In the genomic region with DNA sequence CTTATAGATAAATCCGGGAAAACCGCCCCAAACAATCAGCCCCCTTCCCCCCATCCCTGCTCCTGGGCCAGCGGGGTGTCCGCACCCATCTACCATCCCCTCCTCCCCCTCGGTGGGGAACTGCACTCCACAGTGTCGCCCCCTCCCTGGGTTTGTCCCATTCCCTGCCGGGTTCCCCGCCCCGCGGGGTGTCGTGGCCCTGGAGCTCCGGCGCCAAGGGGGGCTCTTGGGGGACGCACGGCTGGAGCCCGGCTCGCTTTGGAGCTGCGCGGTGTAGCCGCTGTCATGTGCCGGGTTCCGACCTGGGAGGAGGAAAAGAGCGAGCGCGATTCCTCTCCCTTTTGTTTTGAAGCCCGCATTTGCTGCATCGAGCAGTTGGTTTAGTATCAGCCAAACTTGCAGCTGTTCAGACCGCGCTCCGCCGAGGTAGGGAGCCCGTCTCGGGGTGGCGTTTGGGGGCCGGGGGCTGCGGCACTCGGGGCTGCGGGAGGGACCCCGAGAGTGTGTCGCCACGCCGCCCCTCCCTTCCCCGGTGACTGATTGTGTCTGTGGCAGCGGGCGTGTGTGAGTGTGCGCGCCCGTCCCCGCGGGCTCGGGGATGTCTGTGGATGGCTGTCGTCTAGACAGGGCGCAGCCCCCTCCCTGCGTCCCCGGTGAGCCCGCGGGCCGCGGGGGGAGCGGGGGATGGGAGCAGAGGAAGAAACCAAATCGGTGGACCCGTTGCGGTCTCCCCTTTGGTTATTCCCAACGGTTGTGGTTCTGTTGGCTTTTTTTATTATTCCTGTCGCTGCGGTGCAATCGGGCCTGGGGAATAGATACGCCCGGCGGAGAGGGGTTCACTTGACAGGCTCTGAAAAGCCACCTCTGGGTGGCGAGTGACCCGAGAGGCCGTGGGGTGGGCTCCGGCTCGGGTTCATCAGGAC, we compare ENCODE assay signal across 8 cellular contexts. TPM values are rescaled to one million over a fixed set of nuclear protein-coding genes. Genes with fewer than 3 reads are reported as not detected.
A peak's percentile ranks its signal among the peaks of the same experiment; 100 is the strongest.
DNase-seq lines count a peak whose midpoint lies in the region; ATAC-seq and TF ChIP-seq lines count a peak whose summit lies in the region.

No MANE protein-coding gene starts in this region.

- ATAC-seq in aorta (ENCODE audit: low FRiP score): peak; percentile 61
- ATAC-seq in HG02852 (IDR thresholded peaks at IDR 0.05; ENCODE audit: unreplicated experiment): no peak

- H3K27ac ChIP-seq in H9 (ENCODE audit: insufficient read length, low read depth, low read length) (no peak overlapping the region), Peyer's patch (peak overlapping the region; percentile 71 to 85 (median 79)), neuronal stem cell (replicated peaks; ENCODE audit: low read length) (no peak overlapping the region), aorta (ENCODE audit: low read depth in 1 of 2, low read length in 2 of 2) (peak overlapping the region; percentile 42 to 53)

- H3K4me3 Mint-ChIP-seq in H9: peak overlapping the region; percentile 77 to 91
- H3K4me3 Mint-ChIP-seq in activated naive CD8-positive, alpha-beta T cell treated with anti-CD3 and anti-CD28 coated beads for 36 hours: peak overlapping the region; percentile 83

- H3T11ph ChIP-seq in H9 (ENCODE audit: low read length): no peak overlapping the region

- H3K56ac ChIP-seq in H9 (ENCODE audit: insufficient read length, low read depth, low read length): no peak overlapping the region

- H3K9me3 ChIP-seq in H9 (ENCODE audit: control insufficient read depth, low read depth, low read length) (no peaks in the 10 kb centered on the region), Peyer's patch (no peaks in the 10 kb centered on the region), neuronal stem cell (replicated peaks in 1 of 2; ENCODE audit: control insufficient read depth in 2 of 2, insufficient read depth in 1 of 2, low read depth in 1 of 2, low read length in 2 of 2) (no peaks in the 10 kb centered on the region), aorta (ENCODE audit: control insufficient read depth, low read length) (no peaks in the 10 kb centered on the region)

- H3K36me3 Mint-ChIP-seq in H9 (ENCODE audit: insufficient read depth in 1 of 3, low read depth in 3 of 3): peaks cover 0 to 3% (median 0%) of the 10 kb centered on the region in 3 experiments; a peak in 2 of 7 replicates
- H3K36me3 Mint-ChIP-seq in activated naive CD8-positive, alpha-beta T cell treated with anti-CD3 and anti-CD28 coated beads for 36 hours: no peaks in the 10 kb centered on the region

- H3K4me2 ChIP-seq in H9 (ENCODE audit: insufficient read depth, insufficient read length, low read length) (peak overlapping the region; percentile 44), neuronal stem cell (ENCODE audit: insufficient read depth, low read length, poor library complexity, severe bottlenecking) (peak overlapping the region; percentile 92)

- H2AK5ac ChIP-seq in H9 (ENCODE audit: insufficient read length, low read length) (no peak overlapping the region), neuronal stem cell (ENCODE audit: low read depth, low read length) (peak overlapping the region; percentile 57)

- no peak overlapping the region for H2BK5ac ChIP-seq in H9 (ENCODE audit: insufficient read length, low read length)
- no peak overlapping the region for H2BK5ac ChIP-seq in neuronal stem cell (ENCODE audit: low read length)

- H3K4me1 ChIP-seq in H9 (ENCODE audit: insufficient read depth, low read length) (peaks cover 17% of the 10 kb centered on the region; the same call in 1 of the 2 replicates), Peyer's patch (peaks cover 0 to 7% (median 0%) of the 10 kb centered on the region in 4 donors), neuronal stem cell (ENCODE audit: control insufficient read depth in 2 of 2, insufficient read depth in 1 of 2, low read depth in 1 of 2, low read length in 2 of 2) (peaks cover 6 to 8% of the 10 kb centered on the region in 2 donors), aorta (ENCODE audit: control insufficient read depth in 1 of 2, insufficient read depth in 2 of 2, low read length in 2 of 2) (no peaks in the 10 kb centered on the region)

- peaks cover 4% of the 10 kb centered on the region for H3K79me1 ChIP-seq in H9 (ENCODE audit: insufficient read depth, low read depth, low read length, poor library complexity, severe bottlenecking)
- no peaks in the 10 kb centered on the region for H3K79me1 ChIP-seq in neuronal stem cell (ENCODE audit: low read depth, low read length)

- H3K36me3 ChIP-seq in Peyer's patch (no peaks in the 10 kb centered on the region), neuronal stem cell (replicated peaks in 1 of 2; ENCODE audit: control insufficient read depth in 2 of 2, insufficient read depth in 2 of 2, low read length in 2 of 2) (no peaks in the 10 kb centered on the region), aorta (ENCODE audit: control insufficient read depth in 1 of 2, insufficient read depth in 2 of 2, low read length in 1 of 2) (no peaks in the 10 kb centered on the region)

- no peak overlapping the region for H3K27ac Mint-ChIP-seq in H9
- H3K27ac Mint-ChIP-seq in activated naive CD8-positive, alpha-beta T cell treated with anti-CD3 and anti-CD28 coated beads for 36 hours: no peak overlapping the region

- no peak for TF ChIP-seq POLR2A in Peyer's patch (IDR thresholded peaks at IDR 0.05)

- H3K4me1 Mint-ChIP-seq in H9: peaks cover 38 to 42% of the 10 kb centered on the region in 2 experiments
- peaks cover 15% of the 10 kb centered on the region for H3K4me1 Mint-ChIP-seq in activated naive CD8-positive, alpha-beta T cell treated with anti-CD3 and anti-CD28 coated beads for 36 hours

- H2BK20ac ChIP-seq in H9 (ENCODE audit: low read depth, low read length, poor library complexity, severe bottlenecking): no peak overlapping the region

- TF ChIP-seq CTCF in H9 (conservative IDR thresholded peaks at IDR 0.05) (no peak), Peyer's patch (IDR thresholded peaks at IDR 0.05) (no peak)

- H4K5ac ChIP-seq in H9 (ENCODE audit: insufficient read length, low read depth, low read length): no peak overlapping the region

- intact Hi-C loops in aorta (cut with DNase I): loop anchor here (2.0 to 5.0 kb wide), 5 partner anchors 49 to 123 kb away; no protein-coding TSS in a partner anchor

- H2BK120ac ChIP-seq in H9 (ENCODE audit: low read depth, low read length, poor library complexity, severe bottlenecking) (no peak overlapping the region), neuronal stem cell (ENCODE audit: low read depth, low read length) (no peak overlapping the region)

- H4K20me1 ChIP-seq in H9 (ENCODE audit: control insufficient read depth, insufficient read depth, insufficient read length): no peaks in the 10 kb centered on the region

- no peak overlapping the region for H3K4ac ChIP-seq in H9 (ENCODE audit: low read depth, low read length)
- H3K4ac ChIP-seq in neuronal stem cell (ENCODE audit: low read length): no peak overlapping the region

- H3K23ac ChIP-seq in H9 (ENCODE audit: insufficient read length, low read depth, low read length): no peak overlapping the region
- peak overlapping the region; percentile 69 for H3K23ac ChIP-seq in neuronal stem cell (ENCODE audit: low read depth, low read length, poor library complexity)

- H2BK15ac ChIP-seq in H9 (ENCODE audit: low read depth, low read length) (no peak overlapping the region), neuronal stem cell (ENCODE audit: low read length) (no peak overlapping the region)

- peak; percentile 18 for DNase-seq in AG08395 (ENCODE audit: low spot score)
- DNase-seq in H9: peak; percentile 50
- peak; percentile 18 to 62 (median 56) for DNase-seq in Peyer's patch
- DNase-seq in activated naive CD8-positive, alpha-beta T cell treated with anti-CD3 and anti-CD28 coated beads for 36 hours: peak; percentile 19
- DNase-seq in glomerular visceral epithelial cell (ENCODE audit: extremely low spot score): peak; percentile 52
- DNase-seq in neuronal stem cell (ENCODE audit: low spot score): peak; percentile 57
- peak; percentile 64 to 85 for DNase-seq in aorta

- WGBS in H9 (ENCODE audit: extremely low coverage, insufficient read length, low lambda C conversion rate): no CpG with 5 or more reads among the region's 75 CpGs
- no CpG with 5 or more reads among the region's 75 CpGs for WGBS in neuronal stem cell (ENCODE audit: extremely low coverage in 2 of 2, insufficient read length in 2 of 2, insufficient replicate concordance in 1 of 2), 2 donors
- WGBS in aorta, 2 donors: 0% methylated on average over 66 to 75 of the region's 75 CpGs

- H3K9me3 Mint-ChIP-seq in H9: no peaks in the 10 kb centered on the region
- no peaks in the 10 kb centered on the region for H3K9me3 Mint-ChIP-seq in activated naive CD8-positive, alpha-beta T cell treated with anti-CD3 and anti-CD28 coated beads for 36 hours

- H2AFZ ChIP-seq in H9 (ENCODE audit: low read length) (no peak overlapping the region), neuronal stem cell (ENCODE audit: low read length) (peak overlapping the region; percentile 99)

- H3K9ac ChIP-seq in H9 (ENCODE audit: extremely low read depth, insufficient read length, low read length): no peak overlapping the region
- H3K9ac ChIP-seq in neuronal stem cell (ENCODE audit: low read depth, low read length, poor library complexity): peak overlapping the region; percentile 83

- H3K14ac ChIP-seq in H9 (ENCODE audit: insufficient read depth, low read length): peak overlapping the region; percentile 27; the same call in 1 of the 2 replicates
- no peak overlapping the region for H3K14ac ChIP-seq in neuronal stem cell (ENCODE audit: low read length)

- no peak overlapping the region for H2BK12ac ChIP-seq in H9 (ENCODE audit: insufficient read length, low read depth, low read length)
- no peak overlapping the region for H2BK12ac ChIP-seq in neuronal stem cell (ENCODE audit: low read length)

- H4K91ac ChIP-seq in H9 (ENCODE audit: insufficient read length, low read depth, low read length): no peak overlapping the region
- H4K91ac ChIP-seq in neuronal stem cell (ENCODE audit: low read depth, low read length, poor library complexity): no peak overlapping the region

- peaks cover 49% of the 10 kb centered on the region for H3K27me3 Mint-ChIP-seq in H9 (ENCODE audit: low read depth)
- peaks cover 37% of the 10 kb centered on the region for H3K27me3 Mint-ChIP-seq in activated naive CD8-positive, alpha-beta T cell treated with anti-CD3 and anti-CD28 coated beads for 36 hours

- H3K79me2 ChIP-seq in H9 (ENCODE audit: insufficient read depth, low read length): no peaks in the 10 kb centered on the region

- H3K23me2 ChIP-seq in H9 (ENCODE audit: insufficient read length, low read depth, low read length, poor library complexity, severe bottlenecking): peaks cover 23% of the 10 kb centered on the region

- H3K27me3 ChIP-seq in H9 (ENCODE audit: insufficient read depth, low read length) (no peaks in the 10 kb centered on the region), Peyer's patch (no peaks in the 10 kb centered on the region), neuronal stem cell (ENCODE audit: control insufficient read depth in 3 of 3, insufficient read depth in 3 of 3, low read depth in 1 of 3, low read length in 3 of 3) (peaks cover 0 to 23% (median 0%) of the 10 kb centered on the region in 3 experiments), aorta (ENCODE audit: control insufficient read depth in 1 of 2, insufficient read depth in 2 of 2, low read length in 1 of 2) (no peaks in the 10 kb centered on the region)

- H4K8ac ChIP-seq in H9 (replicated peaks; ENCODE audit: insufficient read length, low read depth, low read length) (no peak overlapping the region), neuronal stem cell (ENCODE audit: low read depth, low read length) (no peak overlapping the region)

- no peak overlapping the region for H3K18ac ChIP-seq in H9 (ENCODE audit: insufficient read length, low read depth, low read length)
- peak overlapping the region; percentile 82 for H3K18ac ChIP-seq in neuronal stem cell (ENCODE audit: low read length)

- H3K4me3 ChIP-seq in Peyer's patch (peak overlapping the region; percentile 57 to 88 (median 82)), neuronal stem cell (ENCODE audit: low read length in 2 of 2) (peak overlapping the region; percentile 82 to 89), aorta (ENCODE audit: low read length in 2 of 2) (peak overlapping the region; percentile 77 to 79)

RNA-seq across cellular contexts. Expression of a gene that starts 0.8 kb away (rescaled TPM):
- total RNA-seq in H9 (2021) (14.4 and 15.8 TPM in 2 replicates), Peyer's patch (100 to 1,000 TPM in 1 of 4 donors, 10 to 100 TPM in 3; 16.6 to 116 (median 34.5) TPM), aorta (100 to 1,000 TPM in 1 of 2 donors, 10 to 100 TPM in 1; 87.1 to 113 TPM)
- total RNA-seq in activated naive CD8-positive, alpha-beta T cell treated with anti-CD3 and anti-CD28 coated beads for 36 hours: 1 to 10 TPM; 2.3 to 3.5 TPM
- polyA plus RNA-seq in neuronal stem cell (2013, experiment 1 of 2): 20.8 TPM
- polyA plus RNA-seq in neuronal stem cell (2013, experiment 2 of 2): 20.2 TPM
- polyA plus RNA-seq in aorta: 10 to 100 TPM; 14.4 to 99.7 TPM

Comparison
In these comparisons a context has a peak if more than half of its experiments do, and no peak if none do; other contexts are left out.
1. DNase-seq: peak in every context shown above with its lines; median percentile 74 in aorta; 57 in neuronal stem cell; 56 in Peyer's patch; 52 in glomerular visceral epithelial cell; 50 in H9; 19 in activated naive CD8-positive, alpha-beta T cell treated with anti-CD3 and anti-CD28 coated beads for 36 hours; 18 in AG08395.
2. H3K27ac ChIP-seq: peak in Peyer's patch (4 of 4) and aorta (2 of 2); none in H9 (single experiment) and neuronal stem cell (single experiment).
3. Peak in every context shown above with its lines, with median percentiles within 50 percentile points of each other: H3K4me3 ChIP-seq.